23 cellular contexts compared by ENCODE assay signal in the genomic region with DNA sequence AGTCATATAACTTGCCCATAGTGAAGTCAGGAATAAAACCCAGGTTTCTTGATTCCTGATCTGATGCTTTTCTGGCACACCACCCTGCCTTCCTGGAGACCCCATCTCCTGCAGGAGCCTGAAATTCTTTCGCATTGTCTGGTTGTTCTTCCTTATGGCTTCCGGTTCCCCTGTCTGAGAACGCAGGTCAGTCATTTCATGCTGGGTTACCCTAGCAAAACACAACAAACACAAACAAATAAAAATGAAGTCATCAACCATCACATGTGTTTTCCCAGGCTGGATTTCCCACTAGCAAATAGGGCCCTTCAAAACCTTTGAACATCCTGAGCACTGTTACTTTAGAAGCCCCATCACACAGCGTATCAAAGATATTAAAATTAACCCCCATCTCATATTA.
"Had no signal": no experiment of that assay in that cellular context is flagged by ENCODE, and none has a peak within 500 bp of the region (broad histone marks: within the 10 kb centered on the region; RNA-seq: fewer than 3 reads in every experiment).

No MANE protein-coding gene starts in this region.

- FAIRE-seq: TTC549 had no signal

- H3K4me3 ChIP-seq: SK-N-MC had no signal

- H3K27ac ChIP-seq: SK-N-MC had no signal

- DNase-seq: activated B cell treated with CpG ODN at 0.5 μM for 24 hours; activated CD4-positive, alpha-beta memory T cell treated with anti-CD3 and anti-CD28 coated beads for 36 hours; activated CD4-positive, alpha-beta T cell treated with anti-CD3 and anti-CD28 coated beads, Interleukin-2, amount 10 ng/mL, durations not matched to agents 7 days and 5 days; activated gamma-delta T cell; activated naive CD4-positive, alpha-beta T cell treated with anti-CD3 and anti-CD28 coated beads, Interleukin-2, amount 10 ng/mL, durations not matched to agents 7 days and 5 days; activated naive CD8-positive, alpha-beta T cell treated with anti-CD3 and anti-CD28 coated beads for 36 hours; activated T-cell treated with anti-CD3 and anti-CD28 coated beads for 4 hours; activated T-cell treated with anti-CD3 and anti-CD28 coated beads, Interleukin-2, amount 50 U/mL, for 48 hours; Kasumi-1; NCI-H1048; NCI-H146; NCI-H187 treated with DMSO at 0.1 percent for 48 hours; NCI-H2081 treated with DMSO at 0.1 percent for 48 hours; NCI-H2227 treated with DMSO at 0.1 percent for 48 hours; NCI-H446 treated with DMSO at 0.1 percent for 48 hours; NCI-H524 treated with DMSO at 0.1 percent for 48 hours; NCI-H774; RPMI8226; T-cell; T-helper 2 cell; T1000 had no signal
